ENCODE assay signal across 18 cellular contexts in the genomic region with DNA sequence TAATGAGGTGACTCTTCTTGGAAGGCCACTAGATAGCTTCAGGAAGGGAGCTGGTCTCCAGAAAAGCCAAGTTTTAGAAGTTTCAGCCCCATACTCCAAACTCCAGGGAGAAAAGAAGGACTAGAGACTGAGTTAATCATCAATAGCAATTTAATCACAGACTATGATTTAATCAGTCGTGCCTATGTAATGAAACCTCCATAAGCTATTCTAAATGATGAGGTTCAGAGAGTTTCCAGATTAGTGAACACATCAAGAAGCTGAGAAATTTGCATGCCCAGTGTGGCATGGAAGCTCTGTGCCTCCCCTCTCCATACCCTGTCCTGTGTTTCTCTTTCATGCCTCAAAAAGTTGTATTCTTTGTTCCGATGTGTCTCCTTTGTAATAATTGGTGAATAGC. TPM values are rescaled to one million over a fixed set of nuclear protein-coding genes. Genes with fewer than 3 reads are reported as not detected.
DNase-seq lines count a peak whose midpoint lies in the region; ATAC-seq and TF ChIP-seq lines count a peak whose summit lies in the region.
"Had no signal": no experiment of that assay in that cellular context is flagged by ENCODE, and none has a peak within 500 bp of the region (broad histone marks: within the 10 kb centered on the region; RNA-seq: fewer than 3 reads in every experiment).

No MANE protein-coding gene starts in this region.

- H4K8ac ChIP-seq in IMR-90 (ENCODE audit: low read depth in 2 of 2, low read length in 2 of 2) = peak overlapping the region in 1 of 2 experiments; percentile 55; a peak in 1 of 4 replicates

- no peak overlapping the region for H3K23ac ChIP-seq in IMR-90 (ENCODE audit: low read depth, low read length)

- H3K36me3 ChIP-seq in ACC112 (ENCODE audit: insufficient read depth, low read length) (no peaks in the 10 kb centered on the region), IMR-90 (ENCODE audit: control insufficient read depth, insufficient read depth, low read length) (no peaks in the 10 kb centered on the region)

- no peak overlapping the region for H2AK9ac ChIP-seq in IMR-90 (replicated peaks; ENCODE audit: low read depth, low read length, poor library complexity)

- H3K27me3 ChIP-seq in ACC112 (ENCODE audit: insufficient read depth, low read length) (no peaks in the 10 kb centered on the region), IMR-90 (ENCODE audit: control insufficient read depth, insufficient read depth, low read length) (no peaks in the 10 kb centered on the region)

- TF ChIP-seq POLR2A in IMR-90 (IDR thresholded peaks at IDR 0.05; ENCODE audit: low read depth, low read length) = no peak

- CTCF ChIA-PET in IMR-90 (lab: Yijun Ruan, JAX) = interaction anchor here (0.6 to 0.8 kb wide), 2 partner anchors 13 to 266 kb away, joined by 3 read pairs; no protein-coding TSS in a partner anchor
- CTCF ChIA-PET in activated CD8-positive, alpha-beta memory T cell treated with anti-CD3 and anti-CD28 coated beads, Interleukin-2, amount 10 ng/mL, durations not matched to agents 7 days and 5 days (lab: Charles Lee) = no interaction called here

- H3K27ac ChIP-seq in ACC112 (ENCODE audit: low read depth, low read length) (peak overlapping the region; percentile 42), IMR-90 (ENCODE audit: insufficient read depth, low read length) (no peak overlapping the region)
- H3K27ac ChIP-seq: C4-2B had no signal

- no peak for TF ChIP-seq RAD21 in IMR-90 (IDR thresholded peaks at IDR 0.05; ENCODE audit: low read length)

- H2BK15ac ChIP-seq in IMR-90 (ENCODE audit: low read depth, low read length) = 0 out of 3 replicates have a peak overlapping the region, but pooled peaks have one; percentile 53

- H3K9me3 Mint-ChIP-seq in activated CD8-positive, alpha-beta memory T cell treated with anti-CD3 and anti-CD28 coated beads, Interleukin-2, amount 10 ng/mL, durations not matched to agents 7 days and 5 days (ENCODE audit: low read depth) = peaks cover 7% of the 10 kb centered on the region

- TF ChIP-seq CTCF in IMR-90 (conservative IDR thresholded peaks at IDR 0.05; ENCODE audit: low read depth, low read length) = no peak

- no peak overlapping the region for H4K5ac ChIP-seq in IMR-90 (ENCODE audit: low read depth, low read length)

- H2BK5ac ChIP-seq in IMR-90 (ENCODE audit: low read depth, low read length, poor library complexity, severe bottlenecking) = no peak overlapping the region

- dilution Hi-C loops in IMR-90 (cut with HindIII; ENCODE audit: low sequenced_read_pairs, unreplicated experiment) = no loop called here

- no peak overlapping the region for H3K14ac ChIP-seq in IMR-90 (replicated peaks; ENCODE audit: low read depth, low read length)

- H3K4me3 Mint-ChIP-seq in activated CD8-positive, alpha-beta memory T cell treated with anti-CD3 and anti-CD28 coated beads, Interleukin-2, amount 10 ng/mL, durations not matched to agents 7 days and 5 days = no peak overlapping the region
- H3K4me3 Mint-ChIP-seq: CD4-positive, alpha-beta T cell; H9 had no signal

- H3K4me1 ChIP-seq in ACC112 (ENCODE audit: control insufficient read depth, insufficient read depth, low read length, unreplicated experiment) (peaks cover 40% of the 10 kb centered on the region), IMR-90 (ENCODE audit: control insufficient read depth, insufficient read depth, low read length) (peaks cover 3% of the 10 kb centered on the region)

- H3K56ac ChIP-seq in IMR-90 (ENCODE audit: extremely low read depth, insufficient read depth, low read length) = no peak overlapping the region

- H3K79me1 ChIP-seq in IMR-90 (ENCODE audit: low read depth in 1 of 2, low read length in 2 of 2) = no peaks in the 10 kb centered on the region

- H3K9ac ChIP-seq in IMR-90 (ENCODE audit: low read depth, low read length) = no peak overlapping the region

- H4K91ac ChIP-seq in IMR-90 (ENCODE audit: insufficient read depth, low read depth, low read length) = 0 out of 2 replicates have a peak overlapping the region, but pooled peaks have one; percentile 17

- H3K18ac ChIP-seq in IMR-90 (ENCODE audit: low read depth, low read length) = no peak overlapping the region

- intact Hi-C loops in IMR-90 (cut with micrococcal nuclease) = no loop called here

- no CpG with 5 or more reads among the region's 2 CpGs for WGBS in IMR-90 (ENCODE audit: extremely low coverage in 2 of 2, insufficient read length in 1 of 2), 2 experiments

- H2AFZ ChIP-seq in ACC112 (ENCODE audit: low read length, unreplicated experiment) = no peak overlapping the region
- no peak overlapping the region for H2AFZ ChIP-seq in IMR-90 (replicated peaks; ENCODE audit: low read length, poor library complexity)

- peaks cover 6% of the 10 kb centered on the region for H3K9me3 ChIP-seq in IMR-90 (ENCODE audit: control insufficient read depth, insufficient read depth, low read length)

- POLR2A ChIA-PET in IMR-90 (lab: Charles Lee; ENCODE audit: unreplicated experiment) = no interaction called here

- no TSS peak for BruUV-seq in IMR-90 (replicated peaks; lab: Mats Ljungman, UMichigan)

- H3K36me3 Mint-ChIP-seq in activated CD8-positive, alpha-beta memory T cell treated with anti-CD3 and anti-CD28 coated beads, Interleukin-2, amount 10 ng/mL, durations not matched to agents 7 days and 5 days = no peaks in the 10 kb centered on the region

- peaks cover 7% of the 10 kb centered on the region; the same call in 1 of the 2 replicates for H3K9me1 ChIP-seq in IMR-90 (ENCODE audit: insufficient read depth, low read length)

- 0 out of 2 replicates have a peak overlapping the region, but pooled peaks have one; percentile 15 for H3K4ac ChIP-seq in IMR-90 (ENCODE audit: low read depth, low read length)

- peak overlapping the region; percentile 62; the same call in 1 of the 2 replicates for H2BK20ac ChIP-seq in IMR-90 (ENCODE audit: low read depth, low read length)

- H3K4me3 ChIP-seq in ACC112 (ENCODE audit: low read depth, low read length) (no peak overlapping the region), IMR-90 (ENCODE audit: insufficient read depth, low read depth, low read length) (no peak overlapping the region)

- no peaks in the 10 kb centered on the region for H4K20me1 ChIP-seq in IMR-90 (ENCODE audit: insufficient read depth, low read length)

- no peak overlapping the region for H3K4me2 ChIP-seq in IMR-90 (ENCODE audit: low read depth, low read length)

- H3K27me3 Mint-ChIP-seq in activated CD8-positive, alpha-beta memory T cell treated with anti-CD3 and anti-CD28 coated beads, Interleukin-2, amount 10 ng/mL, durations not matched to agents 7 days and 5 days = peaks cover 6% of the 10 kb centered on the region

- H2BK120ac ChIP-seq in IMR-90 (ENCODE audit: low read depth, low read length) = peak overlapping the region; percentile 32; the same call in 1 of the 2 replicates

- no peaks in the 10 kb centered on the region for H3K4me1 Mint-ChIP-seq in activated CD8-positive, alpha-beta memory T cell treated with anti-CD3 and anti-CD28 coated beads, Interleukin-2, amount 10 ng/mL, durations not matched to agents 7 days and 5 days

- no peak overlapping the region for H3K27ac Mint-ChIP-seq in activated CD8-positive, alpha-beta memory T cell treated with anti-CD3 and anti-CD28 coated beads, Interleukin-2, amount 10 ng/mL, durations not matched to agents 7 days and 5 days
- H3K27ac Mint-ChIP-seq: CD4-positive, alpha-beta T cell; H9 had no signal

- in situ Hi-C loops in IMR-90 (cut with MboI; ENCODE audit: low sequenced_read_pairs) = no loop called here
- in situ Hi-C loops in ACHN (cut with HindIII; ENCODE audit: low pct_ligation_motif_present, low pct_unique_long_range_greater_than_20kb, low sequenced_read_pairs) = no loop called here

- no peaks in the 10 kb centered on the region for H3K79me2 ChIP-seq in ACC112 (ENCODE audit: control insufficient read depth, insufficient read depth, low read length, unreplicated experiment)

- DNase-seq in IMR-90 (no peak), kidney glomerular epithelial cell (lab: John Stamatoyannopoulos, UW) (peak; percentile 18), renal cortical epithelial cell (ENCODE audit: low read depth) (peak; percentile 60), ACHN (no peak), retina (no peak)
- no peak for DNase-seq in activated CD8-positive, alpha-beta memory T cell treated with anti-CD3 and anti-CD28 coated beads, Interleukin-2, amount 10 ng/mL, durations not matched to agents 7 days and 5 days
- DNase-seq: AML-193; Caco-2; CD4-positive, alpha-beta T cell; DMS153; DMS79; GDM1; H9 had no signal

- H2AK5ac ChIP-seq in IMR-90 (ENCODE audit: low read depth, low read length) = no peak overlapping the region

- ATAC-seq in IMR-90 (ENCODE audit: low read depth) = no peak
- no peak for ATAC-seq in activated CD8-positive, alpha-beta memory T cell treated with anti-CD3 and anti-CD28 coated beads, Interleukin-2, amount 10 ng/mL, durations not matched to agents 7 days and 5 days
- ATAC-seq: HepG2 had no signal

TF ChIP-seq in IMR-90, 13 proteins besides CTCF, POLR2A, EP300 and RAD21 (continues in another document):
- no peak for TF ChIP-seq NFE2L2 (IDR thresholded peaks at IDR 0.05; ENCODE audit: low read depth, low read length)
- no peak for TF ChIP-seq MAZ (IDR thresholded peaks at IDR 0.05; ENCODE audit: borderline replicate concordance, low read depth, low read length)
- no peak for TF ChIP-seq CEBPB (IDR thresholded peaks at IDR 0.05; ENCODE audit: low read depth, low read length)
- TF ChIP-seq SMC3 (IDR thresholded peaks at IDR 0.05; ENCODE audit: low read depth, low read length) = no peak
- TF ChIP-seq RFX5 (IDR thresholded peaks at IDR 0.05; ENCODE audit: low read depth, low read length) = no peak
- TF ChIP-seq MAFK (IDR thresholded peaks at IDR 0.05; ENCODE audit: low read depth, low read length) = no peak
- TF ChIP-seq RCOR1 (IDR thresholded peaks at IDR 0.05; ENCODE audit: insufficient replicate concordance, low read length) = no peak
- no peak for TF ChIP-seq MXI1 (IDR thresholded peaks at IDR 0.05; ENCODE audit: borderline replicate concordance, low read depth, low read length)
- TF ChIP-seq CHD1 (IDR thresholded peaks at IDR 0.05; ENCODE audit: low read depth, low read length) = no peak
- TF ChIP-seq, protein P1, sequence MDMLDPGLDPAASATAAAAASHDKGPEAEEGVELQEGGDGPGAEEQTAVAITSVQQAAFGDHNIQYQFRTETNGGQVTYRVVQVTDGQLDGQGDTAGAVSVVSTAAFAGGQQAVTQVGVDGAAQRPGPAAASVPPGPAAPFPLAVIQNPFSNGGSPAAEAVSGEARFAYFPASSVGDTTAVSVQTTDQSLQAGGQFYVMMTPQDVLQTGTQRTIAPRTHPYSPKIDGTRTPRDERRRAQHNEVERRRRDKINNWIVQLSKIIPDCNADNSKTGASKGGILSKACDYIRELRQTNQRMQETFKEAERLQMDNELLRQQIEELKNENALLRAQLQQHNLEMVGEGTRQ (IDR thresholded peaks at IDR 0.05; ENCODE audit: low read depth, low read length) = no peak

RNA-seq across cellular contexts. Expression of a gene that starts 49.2 kb away (rescaled TPM):
- total RNA-seq in IMR-90 (2012; rRNA removed) (0.28 and 0.36 TPM in 2 replicates), renal cortical epithelial cell (not detected in 2 replicates)
- polyA plus RNA-seq in IMR-90 (2012; rRNA removed) = 0.10 and 0.37 TPM in 2 replicates
- 0.03 TPM in 1 of 2 replicates, not detected in the other for polyA plus RNA-seq in IMR-90 (2012; cell fraction: cytosol; rRNA removed)
- polyA plus RNA-seq in IMR-90 (2012; cell fraction: nucleus; rRNA removed; ENCODE audit: low replicate concordance) = 0.07 and 0.25 TPM in 2 replicates
- total RNA-seq in activated CD8-positive, alpha-beta memory T cell treated with anti-CD3 and anti-CD28 coated beads, Interleukin-2, amount 10 ng/mL, durations not matched to agents 7 days and 5 days = not detected
- total RNA-seq: A172; Caco-2; CD4-positive, alpha-beta T cell; H1; H9; HepG2 had no signal
- polyA plus RNA-seq: H1, HepG2 had no signal

Comparison
In these comparisons a context has a peak if more than half of its experiments do, and no peak if none do; other contexts are left out.
1. DNase-seq: peak in kidney glomerular epithelial cell (single experiment) and renal cortical epithelial cell (single experiment); none in IMR-90 (single experiment), ACHN (single experiment), retina (single experiment) and activated CD8-positive, alpha-beta memory T cell treated with anti-CD3 and anti-CD28 coated beads, Interleukin-2, amount 10 ng/mL, durations not matched to agents 7 days and 5 days (single experiment).